In genomic region chr21:35506352-35506751, GRCh38 we compare ENCODE assay signal across 21 cellular contexts.
"Had no signal": no experiment of that assay in that cellular context is flagged by ENCODE, and none has a peak within 500 bp of the region (broad histone marks: within the 10 kb centered on the region; RNA-seq: fewer than 3 reads in every experiment).

No MANE protein-coding gene starts in this region.

- H3K9me3 ChIP-seq: ascending aorta, lower lobe of right lung, psoas muscle, right lobe of liver, spleen, transverse colon had no signal

- H3K4me1 ChIP-seq: ascending aorta, right lobe of liver had no signal

- H3K4me3 ChIP-seq: ascending aorta, lower lobe of right lung, psoas muscle, right lobe of liver, SK-N-MC, spleen, transverse colon had no signal

- H3K27me3 Mint-ChIP-seq: activated naive CD8-positive, alpha-beta T cell treated with anti-CD3 and anti-CD28 coated beads, Interleukin-2, amount 50 U/mL, for 24 hours had no signal

- H3K27ac ChIP-seq: ascending aorta, lower lobe of right lung, psoas muscle, right lobe of liver, SK-N-MC, spleen, transverse colon had no signal

- ATAC-seq: activated CD8-positive, alpha-beta T cell treated with anti-CD3 and anti-CD28 coated beads, Interleukin-2, amount 10 ng/mL, durations not matched to agents 7 days and 5 days; activated naive CD8-positive, alpha-beta T cell treated with anti-CD3 and anti-CD28 coated beads, Interleukin-2, amount 50 U/mL, for 24 hours; esophagus mucosa; lower lobe of right lung; psoas muscle; right lobe of liver; stimulated activated naive B cell treated with anti-CD40 and anti-IgM and Interleukin-4, amounts not matched to agents 10 μg/mL and 1 μg/mL and 100 μg/mL, for 72 hours had no signal

- H3K27ac Mint-ChIP-seq: activated CD8-positive, alpha-beta T cell treated with anti-CD3 and anti-CD28 coated beads, Interleukin-2, amount 10 ng/mL, durations not matched to agents 7 days and 5 days; activated naive CD8-positive, alpha-beta T cell treated with anti-CD3 and anti-CD28 coated beads, Interleukin-2, amount 50 U/mL, for 24 hours; endodermal cell; naive B cell; stimulated activated naive B cell treated with anti-CD40 and anti-IgM and Interleukin-4, amounts not matched to agents 10 μg/mL and 1 μg/mL and 100 μg/mL, for 72 hours had no signal

- H3K36me3 Mint-ChIP-seq: stimulated activated naive B cell treated with anti-CD40 and anti-IgM and Interleukin-4, amounts not matched to agents 10 μg/mL and 1 μg/mL and 100 μg/mL, for 72 hours had no signal

- H3K36me3 ChIP-seq: ascending aorta, lower lobe of right lung, right lobe of liver, spleen, transverse colon had no signal

- DNase-seq: activated CD4-positive, alpha-beta T cell treated with anti-CD3 and anti-CD28 coated beads for 48 hours; activated CD8-positive, alpha-beta memory T cell treated with anti-CD3 and anti-CD28 coated beads, Interleukin-2, amount 50 U/mL, for 48 hours; activated CD8-positive, alpha-beta T cell treated with anti-CD3 and anti-CD28 coated beads, Interleukin-2, amount 10 ng/mL, durations not matched to agents 7 days and 5 days; activated naive CD4-positive, alpha-beta T cell treated with Interleukin-2 at 50 U/mL for 16 hours; activated naive CD8-positive, alpha-beta T cell treated with anti-CD3 and anti-CD28 coated beads, Interleukin-2, amount 50 U/mL, for 24 hours; dermis blood vessel endothelial cell; endodermal cell; foreskin melanocyte; lower lobe of right lung; naive B cell; occipital lobe; psoas muscle; right lobe of liver; spleen; stimulated activated CD4-positive, alpha-beta T cell treated with anti-CD3 and anti-CD28 coated beads, Interleukin-1b, Interleukin-23, amount 100 ng/mL, for 48 hours; stimulated activated naive B cell treated with anti-CD40 and anti-IgM and Interleukin-4, amounts not matched to agents 10 μg/mL and 1 μg/mL and 100 μg/mL, for 72 hours; transverse colon had no signal

- H3K9me3 Mint-ChIP-seq: activated naive CD8-positive, alpha-beta T cell treated with anti-CD3 and anti-CD28 coated beads, Interleukin-2, amount 50 U/mL, for 24 hours; central memory CD8-positive, alpha-beta T cell; endodermal cell; naive B cell; stimulated activated naive B cell treated with anti-CD40 and anti-IgM and Interleukin-4, amounts not matched to agents 10 μg/mL and 1 μg/mL and 100 μg/mL, for 72 hours had no signal

- H3K27me3 ChIP-seq: ascending aorta, right lobe of liver had no signal

- H3K4me3 Mint-ChIP-seq: activated CD8-positive, alpha-beta T cell treated with anti-CD3 and anti-CD28 coated beads, Interleukin-2, amount 10 ng/mL, durations not matched to agents 7 days and 5 days; activated naive CD8-positive, alpha-beta T cell treated with anti-CD3 and anti-CD28 coated beads, Interleukin-2, amount 50 U/mL, for 24 hours; central memory CD8-positive, alpha-beta T cell; endodermal cell; naive B cell; stimulated activated naive B cell treated with anti-CD40 and anti-IgM and Interleukin-4, amounts not matched to agents 10 μg/mL and 1 μg/mL and 100 μg/mL, for 72 hours had no signal
